10 cellular contexts compared by ENCODE assay signal in the genomic region with DNA sequence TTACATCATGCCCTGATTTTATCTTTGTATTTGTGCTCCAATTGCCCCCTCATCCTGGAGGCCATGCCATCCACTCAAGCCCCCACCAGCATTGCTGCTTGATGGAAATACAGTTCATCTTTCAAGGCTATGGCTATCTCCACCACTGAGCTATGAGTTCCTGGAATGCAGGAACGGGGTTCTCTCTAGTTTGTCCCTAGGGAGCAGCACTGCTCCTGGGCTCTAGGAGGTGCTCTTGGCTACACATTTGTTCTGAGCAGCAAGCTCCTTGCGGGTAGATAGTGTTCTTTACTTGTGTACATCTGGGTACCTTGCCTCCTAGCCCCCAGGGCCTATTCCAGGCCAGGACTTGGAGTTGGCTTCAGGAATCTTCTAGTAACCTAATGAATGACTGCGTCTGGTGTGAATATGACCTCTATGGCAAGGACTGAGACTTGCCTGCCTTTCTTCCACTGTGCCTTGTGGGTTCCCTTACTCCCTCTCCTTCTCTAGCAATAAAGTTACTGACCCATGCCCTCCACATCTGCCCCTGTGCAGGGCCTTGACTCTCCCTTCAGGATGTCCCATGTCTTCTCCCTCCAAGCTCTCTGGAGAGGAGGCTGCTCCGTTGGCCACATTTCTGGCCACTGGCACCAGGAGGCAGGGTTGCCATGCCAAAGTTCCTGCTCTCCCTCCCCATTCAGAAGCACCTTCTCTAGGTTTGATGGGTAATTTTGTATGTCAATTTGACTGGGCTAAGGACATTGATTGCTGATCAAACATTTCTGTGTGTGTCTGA. TPM values are rescaled to one million over a fixed set of nuclear protein-coding genes. Genes with fewer than 3 reads are reported as not detected.
DNase-seq lines count a peak whose midpoint lies in the region; ATAC-seq and TF ChIP-seq lines count a peak whose summit lies in the region.
"Had no signal": no experiment of that assay in that cellular context is flagged by ENCODE, and none has a peak within 500 bp of the region (broad histone marks: within the 10 kb centered on the region; RNA-seq: fewer than 3 reads in every experiment).

No MANE protein-coding gene starts in this region.

- no peaks in the 10 kb centered on the region for H3K9me3 ChIP-seq in WERI-Rb-1 (ENCODE audit: severe bottlenecking)
- no peaks in the 10 kb centered on the region for H3K9me3 ChIP-seq in lower lobe of right lung
- H3K9me3 ChIP-seq: gastrocnemius medialis, prostate gland had no signal

- peak; percentile 54 to 64 for ATAC-seq in lower lobe of right lung
- ATAC-seq: gastrocnemius medialis had no signal

- H3K4me3 ChIP-seq in GM12875 (ENCODE audit: low read depth, low read length) = no peak overlapping the region
- H3K4me3 ChIP-seq in WERI-Rb-1 (ENCODE audit: low read depth, low read length) = no peak overlapping the region
- H3K4me3 ChIP-seq in lower lobe of right lung = no peak overlapping the region
- H3K4me3 ChIP-seq: gastrocnemius medialis, prostate gland had no signal

- H3K27me3 ChIP-seq in WERI-Rb-1 (ENCODE audit: insufficient read depth, low read depth, severe bottlenecking) = no peaks in the 10 kb centered on the region
- H3K27me3 ChIP-seq in lower lobe of right lung (ENCODE audit: low read depth) = no peaks in the 10 kb centered on the region

- no peaks in the 10 kb centered on the region for H3K4me1 ChIP-seq in lower lobe of right lung
- H3K4me1 ChIP-seq: gastrocnemius medialis, prostate gland had no signal

- H3K36me3 ChIP-seq in WERI-Rb-1 (peaks cover 12% of the 10 kb centered on the region), lower lobe of right lung (no peaks in the 10 kb centered on the region)
- H3K36me3 ChIP-seq: gastrocnemius medialis, prostate gland had no signal

- intact Hi-C loops in lower lobe of right lung (cut with DNase I) = no loop called here

- TF ChIP-seq CTCF in GM12875 (IDR thresholded peaks at IDR 0.05; ENCODE audit: borderline replicate concordance, insufficient read depth, low read depth, low read length) (peak; percentile 61; the same call in 1 of the 2 replicates), WERI-Rb-1 (IDR thresholded peaks at IDR 0.05; ENCODE audit: low read depth, low read length) (peak; percentile 82), lower lobe of right lung (IDR thresholded peaks at IDR 0.05) (no peak)

- DNase-seq in HEK293T (ENCODE audit: extremely low spot score) (peak; percentile 57), WERI-Rb-1 (peak; percentile 42), lower lobe of right lung (no peak), NK-92 (lab: John Stamatoyannopoulos, UW; ENCODE audit: unreplicated experiment) (no peak), T-helper 9 cell (no peak)
- DNase-seq in stimulated activated naive CD4-positive, alpha-beta T cell (lab: John Stamatoyannopoulos, UW) = no peak
- DNase-seq: gastrocnemius medialis, NCI-H2107 had no signal

- H3K27ac ChIP-seq in WERI-Rb-1 = no peak overlapping the region
- H3K27ac ChIP-seq in lower lobe of right lung = no peak overlapping the region
- H3K27ac ChIP-seq: gastrocnemius medialis, prostate gland had no signal

- POLR2A ChIA-PET in HEK293T (lab: Yijun Ruan, JAX) = interaction anchor here (1.9 kb wide), 1 partner anchor 21 kb away, joined by 11 read pairs; a partner anchor contains a TSS

- CTCF ChIA-PET in HEK293T (lab: Yijun Ruan, JAX) = interaction anchor here (0.6 to 1.1 kb wide), 5 partner anchors 11 to 428 kb away, joined by 3 to 5 read pairs (median 3); no protein-coding TSS in a partner anchor

TF ChIP-seq in HEK293T, 16 proteins besides CTCF, POLR2A, EP300 and RAD21:
- TF ChIP-seq FOXK2 (IDR thresholded peaks at IDR 0.05) (no peak), SP1 (IDR thresholded peaks at IDR 0.05) (no peak), L3MBTL2 (conservative IDR thresholded peaks at IDR 0.05) (no peak)

RNA-seq across cellular contexts. Expression of a gene that starts 7.6 kb away (rescaled TPM):
- total RNA-seq in lower lobe of right lung = 0.65 TPM
- total RNA-seq: gastrocnemius medialis had no signal

RNA-seq across cellular contexts. Expression of a gene that starts 21.1 kb away (rescaled TPM):
- 629 TPM for total RNA-seq in lower lobe of right lung

RNA-seq across cellular contexts. Expression of a gene that starts 59.3 kb away (rescaled TPM):
- 0.24 TPM for total RNA-seq in lower lobe of right lung

Comparison
In these comparisons a context has a peak if more than half of its experiments do, and no peak if none do; other contexts are left out.
1. DNase-seq: peak in HEK293T (single experiment) and WERI-Rb-1 (single experiment); none in lower lobe of right lung (single experiment), NK-92 (single experiment), stimulated activated naive CD4-positive, alpha-beta T cell (0 of 6) and T-helper 9 cell (single experiment).